16 cellular contexts compared by ENCODE assay signal in genomic region chr4:105274504-105274903, GRCh38.
"Had no signal": no experiment of that assay in that cellular context is flagged by ENCODE, and none has a peak within 500 bp of the region (broad histone marks: within the 10 kb centered on the region; RNA-seq: fewer than 3 reads in every experiment).

No MANE protein-coding gene starts in this region.

- DNase-seq: activated B cell treated with CpG ODN at 0.5 μM for 24 hours; activated CD4-positive, alpha-beta T cell treated with anti-CD3 and anti-CD28 coated beads for 4 hours; amygdala; dermis blood vessel endothelial cell; effector memory CD4-positive, alpha-beta T cell; heart right ventricle; left ventricle myocardium superior; naive B cell; pancreas; sigmoid colon; stimulated activated naive CD8-positive, alpha-beta T cell treated with anti-CD3 and anti-CD28 coated beads, Interleukin-15, Interleukin-2, amounts not matched to agents 100 U/mL and 50 U/mL, for 24 hours; substantia nigra; T-helper 9 cell; tibial artery had no signal

- H3K4me1 Mint-ChIP-seq: naive B cell had no signal

- H3K27me3 Mint-ChIP-seq: activated B cell treated with CpG ODN at 0.5 μM for 24 hours; activated naive CD4-positive, alpha-beta T cell treated with anti-CD3 and anti-CD28 coated beads, Interleukin-2, amount 50 U/mL, for 24 hours; naive B cell had no signal

- ATAC-seq: left ventricle myocardium superior; stimulated activated naive CD8-positive, alpha-beta T cell treated with anti-CD3 and anti-CD28 coated beads, Interleukin-15, Interleukin-2, amounts not matched to agents 100 U/mL and 50 U/mL, for 24 hours had no signal

- H3K27ac Mint-ChIP-seq: activated B cell treated with CpG ODN at 0.5 μM for 24 hours had no signal

- H3K9me3 Mint-ChIP-seq: activated naive CD4-positive, alpha-beta T cell treated with anti-CD3 and anti-CD28 coated beads, Interleukin-2, amount 50 U/mL, for 24 hours; naive B cell had no signal

- H3K4me3 Mint-ChIP-seq: activated B cell treated with CpG ODN at 0.5 μM for 24 hours; activated naive CD4-positive, alpha-beta T cell treated with anti-CD3 and anti-CD28 coated beads, Interleukin-2, amount 50 U/mL, for 24 hours; naive B cell had no signal

- H3K4me3 ChIP-seq: heart right ventricle, pancreas, sigmoid colon, SK-N-MC, tibial artery had no signal

- H3K27me3 ChIP-seq: heart right ventricle, pancreas, sigmoid colon, tibial artery had no signal
